ENCODE assay signal across 8 cellular contexts in the genomic region with DNA sequence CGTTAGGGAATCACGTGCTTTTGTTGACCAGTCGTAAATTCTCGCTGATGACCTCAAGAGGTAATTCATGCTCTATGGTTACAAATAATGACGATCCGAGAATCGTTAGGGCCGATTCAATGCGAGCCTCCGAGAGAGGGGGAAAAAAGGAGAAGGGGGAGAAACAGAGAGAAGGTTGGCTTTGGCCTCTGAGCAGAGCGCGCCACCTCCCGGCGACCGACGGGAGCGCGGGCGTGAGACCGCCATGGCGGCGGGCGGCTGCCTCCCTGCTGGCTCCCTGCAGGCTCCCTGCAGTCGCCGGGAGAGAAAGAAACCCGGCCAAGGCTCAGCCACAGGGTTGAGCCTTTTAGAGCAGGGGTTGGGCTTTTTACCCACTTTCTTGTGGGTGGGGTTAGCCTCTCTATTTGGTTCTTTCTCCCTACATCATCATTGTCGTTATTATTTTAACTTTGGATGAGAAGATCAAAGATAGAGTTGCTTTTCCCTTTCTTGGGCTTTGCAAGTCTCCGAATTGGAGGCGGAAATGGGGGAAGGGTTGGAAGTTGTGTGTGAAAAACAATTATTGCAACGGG. TPM values are rescaled to one million over a fixed set of nuclear protein-coding genes. Genes with fewer than 3 reads are reported as not detected.
A peak's percentile ranks its signal among the peaks of the same experiment; 100 is the strongest.
DNase-seq lines count a peak whose midpoint lies in the region; ATAC-seq lines count a peak whose summit lies in the region.

No MANE protein-coding gene starts in this region.

- peaks cover 2% of the 10 kb centered on the region; the same call in 1 of the 2 replicates for H3K36me3 ChIP-seq in SJCRH30

- H3K27ac ChIP-seq in SJCRH30: no peak overlapping the region

- H3K27me3 ChIP-seq in SJCRH30: no peaks in the 10 kb centered on the region; the same call in 1 of the 2 replicates

- 0 out of 2 replicates have a peak, but pooled peaks cover 6% of the 10 kb centered on the region for H3K4me1 ChIP-seq in SJCRH30

- ATAC-seq in GM21390 (IDR thresholded peaks at IDR 0.05; ENCODE audit: unreplicated experiment) (no peak), GM19328 (IDR thresholded peaks at IDR 0.05; ENCODE audit: unreplicated experiment) (no peak)

- H3K9me3 ChIP-seq in SJCRH30 (replicated peaks): no peaks in the 10 kb centered on the region

- DNase-seq in EH (ENCODE audit: low read depth) (peak; percentile 67), LHCN-M2 (ENCODE audit: low read depth) (peak; percentile 85), SJCRH30 (peak; percentile 77 to 88), glomerular visceral epithelial cell (ENCODE audit: extremely low spot score) (peak; percentile 85), renal cortical epithelial cell (ENCODE audit: low read depth) (peak; percentile 82)
- peak; percentile 93 for DNase-seq in activated effector memory CD4-positive, alpha-beta T cell treated with anti-CD3 and anti-CD28 coated beads, Interleukin-2, amount 50 U/mL, for 16 hours

- H3K4me3 ChIP-seq in SJCRH30: peak overlapping the region; percentile 63

RNA-seq across cellular contexts. Expression of a gene that starts 0.3 kb away (rescaled TPM):
- total RNA-seq in LHCN-M2 (2014; rRNA removed) (0.90 and 1.8 TPM in 2 replicates), renal cortical epithelial cell (0.35 and 2.4 TPM in 2 replicates)
- 3.5 TPM for polyA plus RNA-seq in LHCN-M2 (2012)
- 0.51 and 0.61 TPM in 2 replicates for total RNA-seq in SJCRH30 (2014; rRNA removed; shearing (Covaris generic))

RNA-seq across cellular contexts. Expression of a gene that starts 3.9 kb away (rescaled TPM):
- 9.0 and 12.1 TPM in 2 replicates for total RNA-seq in LHCN-M2 (2014; rRNA removed)
- 6.4 TPM for polyA plus RNA-seq in LHCN-M2 (2012)
- 7.4 and 8.8 TPM in 2 replicates for total RNA-seq in SJCRH30 (2014; rRNA removed; shearing (Covaris generic))
- total RNA-seq in renal cortical epithelial cell: 8.0 and 36.2 TPM in 2 replicates

RNA-seq across cellular contexts. Expression of a gene that starts 10.9 kb away (rescaled TPM):
- total RNA-seq in LHCN-M2 (2014; rRNA removed) (21.5 and 24.9 TPM in 2 replicates), renal cortical epithelial cell (16.3 and 56.2 TPM in 2 replicates)
- polyA plus RNA-seq in LHCN-M2 (2012): 15.6 TPM
- total RNA-seq in SJCRH30 (2014; rRNA removed; shearing (Covaris generic)): 6.2 and 7.5 TPM in 2 replicates

RNA-seq across cellular contexts. Expression of a gene that starts 15.8 kb away (rescaled TPM):
- total RNA-seq in LHCN-M2 (2014; rRNA removed) (5.2 and 5.5 TPM in 2 replicates), renal cortical epithelial cell (2.1 and 8.7 TPM in 2 replicates)
- polyA plus RNA-seq in LHCN-M2 (2012): 4.3 TPM
- 3.7 and 4.3 TPM in 2 replicates for total RNA-seq in SJCRH30 (2014; rRNA removed; shearing (Covaris generic))

RNA-seq across cellular contexts. Expression of a gene that starts 16.9 kb away (rescaled TPM):
- 26.9 and 37.3 TPM in 2 replicates for total RNA-seq in LHCN-M2 (2014; rRNA removed)
- polyA plus RNA-seq in LHCN-M2 (2012): 34.1 TPM
- total RNA-seq in SJCRH30 (2014; rRNA removed; shearing (Covaris generic)): 18.8 and 23.1 TPM in 2 replicates
- 23.2 and 24.0 TPM in 2 replicates for total RNA-seq in renal cortical epithelial cell
